23 cellular contexts compared by ENCODE assay signal in genomic region chrX:119007189-119007770, GRCh38. TPM values are rescaled to one million over a fixed set of nuclear protein-coding genes. Genes with fewer than 3 reads are reported as not detected.
"Had no signal": no experiment of that assay in that cellular context is flagged by ENCODE, and none has a peak within 500 bp of the region (broad histone marks: within the 10 kb centered on the region; RNA-seq: fewer than 3 reads in every experiment).

No MANE protein-coding gene starts in this region.

- H3K9ac ChIP-seq: neural progenitor cell, parathyroid adenoma had no signal

- H3K27me3 ChIP-seq: neural progenitor cell, ovary, right atrium auricular region, thyroid gland, upper lobe of left lung, uterus had no signal

- H2AFZ ChIP-seq: neural progenitor cell, parathyroid adenoma had no signal

- H3K79me2 ChIP-seq: parathyroid adenoma had no signal

- H3K4me1 ChIP-seq: neural progenitor cell, parathyroid adenoma, psoas muscle, right atrium auricular region, spleen, thyroid gland, tibial nerve, uterus had no signal

- DNase-seq: natural killer cell; occipital lobe; ovary; psoas muscle; spleen; stimulated activated CD4-positive, alpha-beta T cell treated with anti-CD3 and anti-CD28 coated beads, Interleukin-1b, Interleukin-23, amount 100 ng/mL, for 48 hours; upper lobe of left lung had no signal

- H3K4me3 ChIP-seq: neural progenitor cell, ovary, psoas muscle, right atrium auricular region, skin epidermis, smooth muscle cell, spleen, thoracic aorta, thyroid gland, tibial nerve, upper lobe of left lung, uterus had no signal

- H3K27ac Mint-ChIP-seq: naive thymus-derived CD4-positive, alpha-beta T cell; natural killer cell; nephron; neural progenitor cell; progenitor cell of endocrine pancreas; stimulated activated memory B cell treated with anti-CD40 and anti-IgM and Interleukin-4, amounts not matched to agents 10 μg/mL and 1 μg/mL and 100 μg/mL, for 72 hours had no signal

- H3K27me3 Mint-ChIP-seq: naive thymus-derived CD4-positive, alpha-beta T cell; progenitor cell of endocrine pancreas; stimulated activated memory B cell treated with anti-CD40 and anti-IgM and Interleukin-4, amounts not matched to agents 10 μg/mL and 1 μg/mL and 100 μg/mL, for 72 hours; stimulated activated naive CD8-positive, alpha-beta T cell treated with anti-CD3 and anti-CD28 coated beads, Interleukin-15, amount 100 ng/mL, for 72 hours had no signal

- H3K9me3 Mint-ChIP-seq: naive thymus-derived CD4-positive, alpha-beta T cell; natural killer cell; neural progenitor cell; stimulated activated memory B cell treated with anti-CD40 and anti-IgM and Interleukin-4, amounts not matched to agents 10 μg/mL and 1 μg/mL and 100 μg/mL, for 72 hours; stimulated activated naive CD8-positive, alpha-beta T cell treated with anti-CD3 and anti-CD28 coated beads, Interleukin-15, amount 100 ng/mL, for 72 hours had no signal

- H3K36me3 ChIP-seq: neural progenitor cell, ovary, thoracic aorta, uterus had no signal

- H3K36me3 Mint-ChIP-seq: natural killer cell; neural progenitor cell; stimulated activated memory B cell treated with anti-CD40 and anti-IgM and Interleukin-4, amounts not matched to agents 10 μg/mL and 1 μg/mL and 100 μg/mL, for 72 hours had no signal

- H3K9me3 ChIP-seq: ovary, psoas muscle, right atrium auricular region, spleen, thoracic aorta, thyroid gland, tibial nerve, upper lobe of left lung, uterus had no signal

- H3K4me1 Mint-ChIP-seq: natural killer cell; nephron; neural progenitor cell; stimulated activated memory B cell treated with anti-CD40 and anti-IgM and Interleukin-4, amounts not matched to agents 10 μg/mL and 1 μg/mL and 100 μg/mL, for 72 hours had no signal

- H3K27ac ChIP-seq: neural progenitor cell, ovary, parathyroid adenoma, psoas muscle, right atrium auricular region, skin epidermis, spleen, thoracic aorta, thyroid gland, tibial nerve, upper lobe of left lung, uterus had no signal

- ATAC-seq: psoas muscle; sciatic nerve; stimulated activated memory B cell treated with anti-CD40 and anti-IgM and Interleukin-4, amounts not matched to agents 10 μg/mL and 1 μg/mL and 100 μg/mL, for 72 hours; stimulated activated naive CD8-positive, alpha-beta T cell treated with anti-CD3 and anti-CD28 coated beads, Interleukin-15, amount 100 ng/mL, for 72 hours; stimulated activated naive CD8-positive, alpha-beta T cell treated with anti-CD3 and anti-CD28 coated beads, Interleukin-15, Interleukin-2, amounts not matched to agents 100 U/mL and 50 U/mL, for 24 hours had no signal

- H3K4me2 ChIP-seq: neural progenitor cell, smooth muscle cell had no signal

- H3K4me3 Mint-ChIP-seq: naive thymus-derived CD4-positive, alpha-beta T cell; natural killer cell; nephron; neural progenitor cell; stimulated activated memory B cell treated with anti-CD40 and anti-IgM and Interleukin-4, amounts not matched to agents 10 μg/mL and 1 μg/mL and 100 μg/mL, for 72 hours; stimulated activated naive CD8-positive, alpha-beta T cell treated with anti-CD3 and anti-CD28 coated beads, Interleukin-15, amount 100 ng/mL, for 72 hours had no signal

RNA-seq across cellular contexts. Expression of gene LONRF3, which starts 32.9 kb away (rescaled TPM):
- polyA plus RNA-seq: smooth muscle cell had no signal
